ENCODE assay signal across 27 cellular contexts in the genomic region with DNA sequence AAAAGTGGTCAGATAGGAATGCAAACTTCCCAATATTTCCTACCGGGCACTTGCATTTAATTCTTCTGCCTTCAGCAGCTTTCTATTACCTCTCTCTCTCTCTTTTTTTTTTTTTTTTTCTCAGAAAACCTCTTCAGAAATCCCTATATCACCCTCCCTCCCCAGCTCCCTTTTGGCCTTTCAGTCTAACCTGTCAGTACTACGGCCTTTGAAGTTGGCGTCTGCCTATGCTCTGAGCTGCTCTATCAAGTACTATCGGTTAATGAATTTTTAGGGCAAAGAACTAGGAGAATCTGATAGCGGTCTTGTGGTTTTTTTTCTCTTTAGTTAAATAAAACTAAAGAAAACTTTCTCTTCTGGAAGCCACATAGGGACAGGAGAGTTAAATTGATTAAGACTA.
"Had no signal": no experiment of that assay in that cellular context is flagged by ENCODE, and none has a peak within 500 bp of the region (broad histone marks: within the 10 kb centered on the region; RNA-seq: fewer than 3 reads in every experiment).

No MANE protein-coding gene starts in this region.

- H3K9me3 ChIP-seq: esophagus muscularis mucosa, gastroesophageal sphincter, prostate gland, right atrium auricular region, sigmoid colon, suprapubic skin, transverse colon, vagina had no signal

- H3K79me2 ChIP-seq: hepatocyte had no signal

- H3K4me2 ChIP-seq: hepatocyte, neural progenitor cell had no signal

- ATAC-seq: foreskin keratinocyte; gastroesophageal sphincter; heart left ventricle; left lobe of liver; naive thymus-derived CD4-positive, alpha-beta T cell; stimulated activated naive CD8-positive, alpha-beta T cell treated with anti-CD3 and anti-CD28 coated beads, Interleukin-15, amount 100 ng/mL, for 72 hours had no signal

- H3K4me1 ChIP-seq: gastroesophageal sphincter, prostate gland, right atrium auricular region, sigmoid colon, suprapubic skin, vagina had no signal

- H3K9me3 Mint-ChIP-seq: memory B cell; naive thymus-derived CD4-positive, alpha-beta T cell; nephron; neural progenitor cell; stimulated activated naive CD8-positive, alpha-beta T cell treated with anti-CD3 and anti-CD28 coated beads, Interleukin-15, amount 100 ng/mL, for 72 hours had no signal

- H3K4me3 Mint-ChIP-seq: memory B cell; naive thymus-derived CD4-positive, alpha-beta T cell; nephron; neural progenitor cell; stimulated activated naive CD8-positive, alpha-beta T cell treated with anti-CD3 and anti-CD28 coated beads, Interleukin-15, amount 100 ng/mL, for 72 hours had no signal

- H3K4me1 Mint-ChIP-seq: memory B cell; naive thymus-derived CD4-positive, alpha-beta T cell; stimulated activated naive CD8-positive, alpha-beta T cell treated with anti-CD3 and anti-CD28 coated beads, Interleukin-15, amount 100 ng/mL, for 72 hours had no signal

- H3K27me3 ChIP-seq: esophagus muscularis mucosa, foreskin keratinocyte, gastroesophageal sphincter, heart left ventricle, hepatocyte, neural progenitor cell, right atrium auricular region, sigmoid colon, suprapubic skin, transverse colon, vagina had no signal

- DNase-seq: dermis blood vessel endothelial cell; effector memory CD4-positive, alpha-beta T cell; foreskin keratinocyte; heart left ventricle; kidney; midbrain; naive thymus-derived CD4-positive, alpha-beta T cell; sigmoid colon; stimulated activated CD4-positive, alpha-beta T cell treated with anti-CD3 and anti-CD28 coated beads, Interleukin-15, amount 100 ng/mL, for 24 hours; stimulated activated CD4-positive, alpha-beta T cell treated with anti-CD3 and anti-CD28 coated beads, Interleukin-2, amount 100 ng/mL, for 48 hours; stimulated activated CD8-positive, alpha-beta memory T cell treated with anti-CD3 and anti-CD28 coated beads, Interleukin-4, amount 100 ng/mL, for 48 hours; stimulated activated naive CD4-positive, alpha-beta T cell; stimulated activated naive CD8-positive, alpha-beta T cell treated with anti-CD3 and anti-CD28 coated beads, Interleukin-15, amount 100 ng/mL, for 72 hours; transverse colon had no signal

- H3K9ac ChIP-seq: neural progenitor cell had no signal

- H3K27ac ChIP-seq: coronary artery, esophagus muscularis mucosa, foreskin keratinocyte, gastroesophageal sphincter, heart left ventricle, hepatocyte, neural progenitor cell, prostate gland, right atrium auricular region, sigmoid colon, suprapubic skin, transverse colon, vagina had no signal

- H3K36me3 Mint-ChIP-seq: memory B cell; naive thymus-derived CD4-positive, alpha-beta T cell; neural progenitor cell had no signal

- H2AFZ ChIP-seq: hepatocyte, neural progenitor cell had no signal

- H3K4me3 ChIP-seq: coronary artery, esophagus muscularis mucosa, gastroesophageal sphincter, heart left ventricle, hepatocyte, lung, neural progenitor cell, prostate gland, right atrium auricular region, sigmoid colon, suprapubic skin, transverse colon, vagina had no signal

- H3K27ac Mint-ChIP-seq: memory B cell; naive thymus-derived CD4-positive, alpha-beta T cell; nephron; neural progenitor cell; stimulated activated naive CD8-positive, alpha-beta T cell treated with anti-CD3 and anti-CD28 coated beads, Interleukin-15, amount 100 ng/mL, for 72 hours had no signal

- H3K36me3 ChIP-seq: esophagus muscularis mucosa, gastroesophageal sphincter, heart left ventricle, neural progenitor cell, prostate gland, right atrium auricular region, sigmoid colon, suprapubic skin, transverse colon, vagina had no signal
